ENCODE assay signal across 30 cellular contexts in the genomic region with DNA sequence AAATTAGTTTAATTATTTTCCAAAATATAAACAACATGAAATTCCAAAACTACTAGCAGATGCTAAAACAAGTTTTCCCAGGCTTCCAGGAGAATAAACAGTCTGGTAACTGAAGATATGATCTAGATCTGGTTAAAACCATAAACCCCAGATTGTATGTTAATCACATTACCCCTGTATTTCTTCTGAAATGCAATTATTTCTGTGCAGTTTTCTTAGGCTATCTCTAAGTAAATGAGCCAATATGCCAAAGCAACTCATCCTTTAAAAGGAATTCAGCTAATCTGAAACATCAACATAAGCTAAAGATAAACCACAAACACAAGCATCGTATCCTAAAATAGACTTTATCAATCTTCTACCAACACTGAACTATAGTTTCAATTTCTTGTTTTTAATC.
"Had no signal": no experiment of that assay in that cellular context is flagged by ENCODE, and none has a peak within 500 bp of the region (broad histone marks: within the 10 kb centered on the region; RNA-seq: fewer than 3 reads in every experiment).

No MANE protein-coding gene starts in this region.

- H3K4me3 Mint-ChIP-seq: activated CD4-positive, alpha-beta T cell treated with anti-CD3 and anti-CD28 coated beads, Interleukin-2, amount 10 ng/mL, durations not matched to agents 24 days and 14 days; activated CD8-positive, alpha-beta T cell treated with anti-CD3 and anti-CD28 coated beads for 36 hours; activated naive CD8-positive, alpha-beta T cell treated with anti-CD3 and anti-CD28 coated beads for 36 hours; activated T-cell treated with anti-CD3 and anti-CD28 coated beads, Interleukin-2, amount 50 U/mL, for 72 hours; activated T-helper 17 cell treated with anti-CD3 and anti-CD28 coated beads, Interleukin-2, amount 50 U/mL, for 72 hours; central memory CD8-positive, alpha-beta T cell had no signal

- DNase-seq: activated CD4-positive, alpha-beta T cell treated with anti-CD3 and anti-CD28 coated beads, Interleukin-2, amount 10 ng/mL, durations not matched to agents 24 days and 14 days; activated CD4-positive, alpha-beta T cell treated with anti-CD3 and anti-CD28 coated beads, Interleukin-2, amount 50 U/mL, for 4 hours; activated CD8-positive, alpha-beta T cell treated with anti-CD3 and anti-CD28 coated beads for 36 hours; activated effector memory CD4-positive, alpha-beta T cell treated with anti-CD3 and anti-CD28 coated beads, Interleukin-2, amount 50 U/mL, for 16 hours; activated naive CD4-positive, alpha-beta T cell; activated naive CD4-positive, alpha-beta T cell treated with anti-CD3 and anti-CD28 coated beads, Interleukin-2, amount 50 U/mL, for 16 hours; activated naive CD8-positive, alpha-beta T cell treated with anti-CD3 and anti-CD28 coated beads for 36 hours; activated T-cell treated with anti-CD3 and anti-CD28 coated beads, Interleukin-2, amount 50 U/mL, for 1 hour; activated T-cell treated with anti-CD3 and anti-CD28 coated beads, Interleukin-2, amount 50 U/mL, for 72 hours; amniotic stem cell; aorta; KG1; NCI-H1092 treated with DMSO at 0.1 percent for 48 hours; NCI-H1417 treated with DMSO at 0.1 percent for 48 hours; NCI-H187 treated with DMSO at 0.1 percent for 48 hours; NCI-H2081; NCI-H2171 treated with DMSO at 0.1 percent for 48 hours; NCI-H2227 treated with DMSO at 0.1 percent for 48 hours; NCI-H446; NCI-H524; NCI-H69; PC-9; SJCRH30 had no signal

- H3K4me3 ChIP-seq: cardiac muscle cell, PC-9, SJCRH30 had no signal

- H3K27ac ChIP-seq: cardiac muscle cell, PC-9, RWPE1, SJCRH30 had no signal

- H3K9me3 Mint-ChIP-seq: activated CD4-positive, alpha-beta T cell treated with anti-CD3 and anti-CD28 coated beads, Interleukin-2, amount 10 ng/mL, durations not matched to agents 24 days and 14 days; activated naive CD8-positive, alpha-beta T cell treated with anti-CD3 and anti-CD28 coated beads for 36 hours; activated T-cell treated with anti-CD3 and anti-CD28 coated beads, Interleukin-2, amount 50 U/mL, for 72 hours; activated T-helper 17 cell treated with anti-CD3 and anti-CD28 coated beads, Interleukin-2, amount 50 U/mL, for 72 hours; central memory CD8-positive, alpha-beta T cell had no signal

- H2AFZ ChIP-seq: PC-9 had no signal

- H3K36me3 ChIP-seq: cardiac muscle cell, SJCRH30 had no signal

- H3K27me3 Mint-ChIP-seq: activated T-helper 17 cell treated with anti-CD3 and anti-CD28 coated beads, Interleukin-2, amount 50 U/mL, for 72 hours had no signal

- H3K4me1 Mint-ChIP-seq: activated CD4-positive, alpha-beta T cell treated with anti-CD3 and anti-CD28 coated beads, Interleukin-2, amount 10 ng/mL, durations not matched to agents 24 days and 14 days; activated naive CD8-positive, alpha-beta T cell treated with anti-CD3 and anti-CD28 coated beads for 36 hours; activated T-helper 17 cell treated with anti-CD3 and anti-CD28 coated beads, Interleukin-2, amount 50 U/mL, for 72 hours had no signal

- H3K36me3 Mint-ChIP-seq: activated naive CD8-positive, alpha-beta T cell treated with anti-CD3 and anti-CD28 coated beads for 36 hours had no signal

- ATAC-seq: activated CD8-positive, alpha-beta T cell treated with anti-CD3 and anti-CD28 coated beads for 36 hours; activated T-cell treated with anti-CD3 and anti-CD28 coated beads, Interleukin-2, amount 50 U/mL, for 72 hours; activated T-helper 17 cell treated with anti-CD3 and anti-CD28 coated beads, Interleukin-2, amount 50 U/mL, for 72 hours; Right ventricle myocardium inferior had no signal

- H3K27ac Mint-ChIP-seq: activated CD4-positive, alpha-beta T cell treated with anti-CD3 and anti-CD28 coated beads, Interleukin-2, amount 10 ng/mL, durations not matched to agents 24 days and 14 days; activated CD8-positive, alpha-beta T cell treated with anti-CD3 and anti-CD28 coated beads for 36 hours; activated naive CD8-positive, alpha-beta T cell treated with anti-CD3 and anti-CD28 coated beads for 36 hours; activated T-cell treated with anti-CD3 and anti-CD28 coated beads, Interleukin-2, amount 50 U/mL, for 72 hours; activated T-helper 17 cell treated with anti-CD3 and anti-CD28 coated beads, Interleukin-2, amount 50 U/mL, for 72 hours had no signal

- H3K9me3 ChIP-seq: SJCRH30 had no signal

- H3K27me3 ChIP-seq: cardiac muscle cell, SJCRH30 had no signal

- H3K4me2 ChIP-seq: PC-9 had no signal

- FAIRE-seq: RCC 7860, TTC549 had no signal

- H3K4me1 ChIP-seq: SJCRH30 had no signal
